Comparison of ENCODE assay signal across 19 cellular contexts in genomic region chr7:21526448-21526847, GRCh38. TPM values are rescaled to one million over a fixed set of nuclear protein-coding genes. Genes with fewer than 3 reads are reported as not detected.
A peak's percentile ranks its signal among the peaks of the same experiment; 100 is the strongest.
DNase-seq lines count a peak whose midpoint lies in the region; ATAC-seq, FAIRE-seq and TF ChIP-seq lines count a peak whose summit lies in the region.
"Had no signal": no experiment of that assay in that cellular context is flagged by ENCODE, and none has a peak within 500 bp of the region (broad histone marks: within the 10 kb centered on the region; RNA-seq: fewer than 3 reads in every experiment).

No MANE protein-coding gene starts in this region.

- no peak overlapping the region for H3K4me3 ChIP-seq in A549
- no peak overlapping the region for H3K4me3 ChIP-seq in CD8-positive, alpha-beta T cell (ENCODE audit: low read depth, low read length)
- H3K4me3 ChIP-seq in BE2C (ENCODE audit: low read depth, low read length) = no peak overlapping the region
- H3K4me3 ChIP-seq: BLaER1 treated with 17β-estradiol and CSF1 and Interleukin-3, amounts not matched to agents 10 nM and 100 nM had no signal

- no peak overlapping the region for H3K4me3 Mint-ChIP-seq in CD8-positive, alpha-beta T cell
- no peak overlapping the region for H3K4me3 Mint-ChIP-seq in endothelial cell (ENCODE audit: unreplicated experiment)
- H3K4me3 Mint-ChIP-seq: CD4-positive, alpha-beta memory T cell; CD4-positive, CD25-positive, alpha-beta regulatory T cell had no signal

- H3K9me3 ChIP-seq in A549 (0 out of 3 replicates have a peak, but pooled peaks cover 3% of the 10 kb centered on the region), BE2C (no peaks in the 10 kb centered on the region)
- no peaks in the 10 kb centered on the region for H3K9me3 ChIP-seq in CD8-positive, alpha-beta T cell (ENCODE audit: low read length)

- POLR2A ChIA-PET in A549 (lab: Yijun Ruan, JAX) = no interaction called here
- POLR2A ChIA-PET in CD8-positive, alpha-beta T cell (lab: Charles Lee) = no interaction called here

- no peaks in the 10 kb centered on the region for H3K9me3 Mint-ChIP-seq in CD8-positive, alpha-beta T cell
- H3K9me3 Mint-ChIP-seq in endothelial cell (ENCODE audit: unreplicated experiment) = no peaks in the 10 kb centered on the region

- no peak overlapping the region for H3K27ac ChIP-seq in A549
- H3K27ac ChIP-seq in CD8-positive, alpha-beta T cell (ENCODE audit: low read depth, low read length) = no peak overlapping the region
- H3K27ac ChIP-seq: 22Rv1; BLaER1 treated with 17β-estradiol and CSF1 and Interleukin-3, amounts not matched to agents 10 nM and 100 nM; C4-2B had no signal

- no peaks in the 10 kb centered on the region for H3K4me1 Mint-ChIP-seq in CD8-positive, alpha-beta T cell (ENCODE audit: low read depth)
- no peaks in the 10 kb centered on the region for H3K4me1 Mint-ChIP-seq in endothelial cell (ENCODE audit: unreplicated experiment)
- H3K4me1 Mint-ChIP-seq: CD4-positive, alpha-beta memory T cell; CD4-positive, CD25-positive, alpha-beta regulatory T cell had no signal

- FAIRE-seq in A549 (lab: Jason Lieb, UNC) = no peak
- FAIRE-seq: D721Med, G401.6, GM12891, GM19239 had no signal

- H3K36me3 Mint-ChIP-seq in CD8-positive, alpha-beta T cell = no peaks in the 10 kb centered on the region
- no peaks in the 10 kb centered on the region for H3K36me3 Mint-ChIP-seq in endothelial cell (ENCODE audit: low read depth, unreplicated experiment)
- H3K36me3 Mint-ChIP-seq: CD4-positive, alpha-beta memory T cell; CD4-positive, CD25-positive, alpha-beta regulatory T cell had no signal

- no peak overlapping the region for H3K27ac Mint-ChIP-seq in CD8-positive, alpha-beta T cell
- H3K27ac Mint-ChIP-seq in endothelial cell (ENCODE audit: unreplicated experiment) = no peak overlapping the region
- H3K27ac Mint-ChIP-seq: CD4-positive, CD25-positive, alpha-beta regulatory T cell had no signal

- H3K27me3 Mint-ChIP-seq in CD8-positive, alpha-beta T cell (ENCODE audit: low read depth) = peaks cover 3% of the 10 kb centered on the region
- no peaks in the 10 kb centered on the region for H3K27me3 Mint-ChIP-seq in endothelial cell (ENCODE audit: unreplicated experiment)
- H3K27me3 Mint-ChIP-seq: CD4-positive, alpha-beta memory T cell had no signal

- WGBS in A549 (ENCODE audit: missing lambda C conversion rate) = 51% methylated on average over 2 of the region's 3 CpGs

- TF ChIP-seq EP300 in A549 (IDR thresholded peaks at IDR 0.05) = no peak

- H3K36me3 ChIP-seq in CD8-positive, alpha-beta T cell (ENCODE audit: insufficient read depth, low read length) = no peaks in the 10 kb centered on the region
- H3K36me3 ChIP-seq in BE2C = no peaks in the 10 kb centered on the region
- H3K36me3 ChIP-seq: BLaER1 treated with 17β-estradiol and CSF1 and Interleukin-3, amounts not matched to agents 10 nM and 100 nM had no signal

- no peaks in the 10 kb centered on the region for H3K27me3 ChIP-seq in CD8-positive, alpha-beta T cell (ENCODE audit: insufficient read depth, low read length)
- peaks cover 12% of the 10 kb centered on the region; the same call in 1 of the 2 replicates for H3K27me3 ChIP-seq in BE2C
- H3K27me3 ChIP-seq: BLaER1 treated with 17β-estradiol and CSF1 and Interleukin-3, amounts not matched to agents 10 nM and 100 nM had no signal

- intact Hi-C loops in CD8-positive, alpha-beta T cell (cut with DNase I, micrococcal nuclease) = loop anchor here (1.0 to 5.0 kb wide), 3 partner anchors 264 to 475 kb away; no protein-coding TSS in a partner anchor

- CTCF ChIA-PET in A549 (lab: Yijun Ruan, JAX) = interaction anchor here (1.1 kb wide), 1 partner anchor 252 kb away, joined by 3 read pairs; no protein-coding TSS in a partner anchor
- CTCF ChIA-PET in CD8-positive, alpha-beta T cell (lab: Charles Lee) = interaction anchor here (0.7 to 1.8 kb wide), 3 partner anchors 23 to 252 kb away, joined by 3 to 5 read pairs (median 3); no protein-coding TSS in a partner anchor

- H3K4me1 ChIP-seq in A549 (no peaks in the 10 kb centered on the region), BE2C (no peaks in the 10 kb centered on the region)
- no peaks in the 10 kb centered on the region for H3K4me1 ChIP-seq in CD8-positive, alpha-beta T cell (ENCODE audit: insufficient read depth, low read length)
- H3K4me1 ChIP-seq: Caco-2 had no signal

- DNase-seq in A549 (ENCODE audit: low read depth in 1 of 2, low spot score in 1 of 2) (no peak), endothelial cell (ENCODE audit: low spot score) (no peak), BE2C (no peak), H4 (ENCODE audit: low spot score) (no peak)
- no peak for DNase-seq in CD8-positive, alpha-beta T cell
- DNase-seq: Caco-2, Calu3, DMS79 treated with DMSO at 0.1 percent for 48 hours, GF-D8 had no signal

- no peak for TF ChIP-seq RAD21 in A549 (conservative IDR thresholded peaks at IDR 0.05 in 1 of 2, IDR thresholded peaks at IDR 0.05 in 1 of 2)

- no peak for TF ChIP-seq CTCF in A549 (IDR thresholded peaks at IDR 0.05)
- peak; percentile 14 for TF ChIP-seq CTCF in CD8-positive, alpha-beta T cell (IDR thresholded peaks at IDR 0.05)
- peak; percentile 5 for TF ChIP-seq CTCF in endothelial cell (IDR thresholded peaks at IDR 0.05; ENCODE audit: unreplicated experiment)
- TF ChIP-seq CTCF in BE2C (IDR thresholded peaks at IDR 0.05; ENCODE audit: low read depth, low read length) = no peak

- no peak for TF ChIP-seq POLR2A in A549 (IDR thresholded peaks at IDR 0.05; ENCODE audit: low read length)

- ATAC-seq in A549 = no peak
- ATAC-seq in CD8-positive, alpha-beta T cell = no peak

- no peak overlapping the region for H3K4me2 ChIP-seq in A549
- H3K4me2 ChIP-seq: BLaER1 treated with 17β-estradiol and CSF1 and Interleukin-3, amounts not matched to agents 10 nM and 100 nM had no signal

TF ChIP-seq in A549, 52 proteins besides CTCF, POLR2A, EP300 and RAD21:
- peak; percentile 47 for TF ChIP-seq ZFP36 (IDR thresholded peaks at IDR 0.05; ENCODE audit: borderline replicate concordance, partially characterized antibody)
- no peak for TF ChIP-seq HOXB13 (CRISPR knock-in tag; IDR thresholded peaks at IDR 0.05; ENCODE audit: low read depth)
- TF ChIP-seq MAX (IDR thresholded peaks at IDR 0.05) = no peak
- TF ChIP-seq JUN (IDR thresholded peaks at IDR 0.05) = no peak

RNA-seq across cellular contexts. Expression of gene DNAH11, which starts 16.4 kb away (rescaled TPM):
- 0.13 TPM in 2 replicates for polyA plus RNA-seq in A549 (2011; rRNA removed)
- under 0.01 and 0.01 TPM in 2 replicates for polyA plus RNA-seq in A549 (2012; cell fraction: cytosol; rRNA removed)
- polyA plus RNA-seq in A549 (2012; cell fraction: nucleus; rRNA removed) = 0.01 TPM in 1 of 2 replicates, not detected in the other
- polyA plus RNA-seq in A549 (2017; fragmentation: RNase III; extraction: RNeasy Plus Mini Kit Qiagen cat#74134 plus additional on column Dnase treatment) = 0.01 to 0.20 TPM (median 0.03 TPM) in 3 replicates
- 0.04 and 0.05 TPM in 2 replicates for polyA minus RNA-seq in A549 (2011; rRNA and poly(A)+ RNA removed)
- total RNA-seq in CD8-positive, alpha-beta T cell = under 1 TPM; 0.05 to 0.25 TPM
- total RNA-seq in endothelial cell (ENCODE audit: unreplicated experiment) = 0.18 TPM
- not detected for polyA plus RNA-seq in BE2C (2012; ENCODE audit: insufficient read depth, insufficient read length, low read depth)
- total RNA-seq in H4 (2014; rRNA removed; shearing (Covaris generic)) = 53.6 and 60.4 TPM in 2 replicates
- total RNA-seq: CD4-positive, CD25-positive, alpha-beta regulatory T cell had no signal
- polyA plus RNA-seq: AG04450; CD4-positive, alpha-beta memory T cell had no signal

Comparison
In these comparisons a context has a peak if more than half of its experiments do, and no peak if none do; other contexts are left out.
1. CTCF ChIP-seq: peak in CD8-positive, alpha-beta T cell (single experiment) and endothelial cell (single experiment); none in A549 (single experiment) and BE2C (single experiment).
2. RNA of gene DNAH11, which starts 16.4 kb away (total RNA-seq): 53.6 to 60.4 TPM in H4; 0.05 to 0.25 TPM in CD8-positive, alpha-beta T cell and 0.18 TPM in endothelial cell (single experiment); every median in the first group is over 10 times any median in the second.